Comparison of ENCODE assay signal across 10 cellular contexts in genomic region chr15:56759450-56759845, GRCh38. TPM values are rescaled to one million over a fixed set of nuclear protein-coding genes. Genes with fewer than 3 reads are reported as not detected.
A peak's percentile ranks its signal among the peaks of the same experiment; 100 is the strongest.
DNase-seq lines count a peak whose midpoint lies in the region; TF ChIP-seq lines count a peak whose summit lies in the region.
"Had no signal": no experiment of that assay in that cellular context is flagged by ENCODE, and none has a peak within 500 bp of the region (broad histone marks: within the 10 kb centered on the region; RNA-seq: fewer than 3 reads in every experiment).

No MANE protein-coding gene starts in this region.

- H3K27ac ChIP-seq in SK-N-SH (ENCODE audit: low read depth in 2 of 2, low read length in 1 of 2) (peak overlapping the region; percentile 74 to 76), smooth muscle cell (ENCODE audit: low read depth) (peak overlapping the region; percentile 54), esophagus squamous epithelium (peak overlapping the region in 2 of 4 donors; percentile 19 to 45)

- TF ChIP-seq POLR2A in esophagus squamous epithelium (IDR thresholded peaks at IDR 0.05): no peak

- no peak for TF ChIP-seq EP300 in SK-N-SH (IDR thresholded peaks at IDR 0.05; ENCODE audit: borderline replicate concordance in 1 of 2, low read depth in 1 of 2, low read length in 1 of 2)

- H3K9me3 ChIP-seq in SK-N-SH: no peaks in the 10 kb centered on the region
- no peaks in the 10 kb centered on the region for H3K9me3 ChIP-seq in smooth muscle cell (replicated peaks; ENCODE audit: low read depth)
- no peaks in the 10 kb centered on the region for H3K9me3 ChIP-seq in esophagus squamous epithelium

- CTCF ChIA-PET in SK-N-SH (lab: Yijun Ruan, JAX): interaction anchor here (1.3 kb wide), 1 partner anchor 39 kb away, joined by 4 read pairs; no protein-coding TSS in a partner anchor

- no peaks in the 10 kb centered on the region for H3K36me3 ChIP-seq in SK-N-SH (replicated peaks in 1 of 2; ENCODE audit: control insufficient read depth in 1 of 2, insufficient read depth in 2 of 2, low read length in 1 of 2)
- H3K36me3 ChIP-seq in smooth muscle cell (ENCODE audit: low read depth): no peaks in the 10 kb centered on the region
- H3K36me3 ChIP-seq in esophagus squamous epithelium: no peaks in the 10 kb centered on the region

- no peaks in the 10 kb centered on the region for H3K9me2 ChIP-seq in SK-N-SH

- H3K4me2 ChIP-seq in SK-N-SH (peak overlapping the region; percentile 60), smooth muscle cell (peak overlapping the region; percentile 42)

- no peak for TF ChIP-seq RAD21 in SK-N-SH (IDR thresholded peaks at IDR 0.05; ENCODE audit: low read length)

- H3F3A ChIP-seq in SK-N-SH (replicated peaks; ENCODE audit: insufficient read depth) (peaks cover 19% of the 10 kb centered on the region), smooth muscle cell (ENCODE audit: low read depth) (peaks cover 5% of the 10 kb centered on the region)

- H3K4me1 ChIP-seq in SK-N-SH (ENCODE audit: control insufficient read depth in 1 of 2, insufficient read depth in 2 of 2, low read depth in 1 of 2, low read length in 1 of 2) (peaks cover 6 to 25% of the 10 kb centered on the region in 2 experiments), smooth muscle cell (ENCODE audit: low read depth) (peaks cover 11% of the 10 kb centered on the region), esophagus squamous epithelium (peaks cover 18 to 51% (median 23%) of the 10 kb centered on the region in 3 donors)

- H2AFZ ChIP-seq in SK-N-SH (ENCODE audit: low read depth) (peak overlapping the region; percentile 62; the same call in 1 of the 2 replicates), smooth muscle cell (ENCODE audit: low read depth) (no peak overlapping the region)

- H3K79me2 ChIP-seq in SK-N-SH (ENCODE audit: insufficient read depth): no peaks in the 10 kb centered on the region
- H3K79me2 ChIP-seq in smooth muscle cell (ENCODE audit: low read depth): no peaks in the 10 kb centered on the region

- TF ChIP-seq CTCF in SK-N-SH (IDR thresholded peaks at IDR 0.05) (no peak), smooth muscle cell (IDR thresholded peaks at IDR 0.05; ENCODE audit: borderline replicate concordance, insufficient read depth, poor library complexity, severe bottlenecking) (no peak), esophagus squamous epithelium (IDR thresholded peaks at IDR 0.05) (no peak)

- peak overlapping the region in 1 of 2 experiments; percentile 3; a peak in 1 of 4 replicates for H3K4me3 ChIP-seq in SK-N-SH (ENCODE audit: low read depth in 2 of 2, low read length in 1 of 2)
- H3K4me3 ChIP-seq in smooth muscle cell: no peak overlapping the region
- H3K4me3 ChIP-seq in esophagus squamous epithelium: no peak overlapping the region

- H3K27me3 ChIP-seq in SK-N-SH (ENCODE audit: insufficient read depth) (no peaks in the 10 kb centered on the region), smooth muscle cell (ENCODE audit: low read depth) (no peaks in the 10 kb centered on the region), esophagus squamous epithelium (no peaks in the 10 kb centered on the region)

- DNase-seq in GM04504 (ENCODE audit: low read depth): peak; percentile 90
- DNase-seq in SK-N-SH: no peak
- DNase-seq in fibroblast of the conjunctiva (ENCODE audit: low read depth): peak; percentile 71
- DNase-seq in smooth muscle cell (lab: John Stamatoyannopoulos, UW; ENCODE audit: unreplicated experiment): no peak
- DNase-seq in esophagus squamous epithelium (lab: John Stamatoyannopoulos, UW): no peak
- DNase-seq in activated naive CD4-positive, alpha-beta T cell treated with Interleukin-2 at 50 U/mL for 16 hours: no peak
- no peak for DNase-seq in NCI-H2227 (lab: John Stamatoyannopoulos, UW; ENCODE audit: unreplicated experiment)
- DNase-seq in DMS79 (lab: John Stamatoyannopoulos, UW): no peak
- DNase-seq: NCI-H1694, nucleus accumbens had no signal

- POLR2A ChIA-PET in SK-N-SH (lab: Yijun Ruan, JAX): interaction anchor here (0.7 kb wide), 1 partner anchor 26 kb away, joined by 6 read pairs; the partner anchor contains the start of gene ZNF280D

- intact Hi-C loops in esophagus squamous epithelium (cut with DNase I): no loop called here

- H4K20me1 ChIP-seq in SK-N-SH (ENCODE audit: insufficient read depth): no peaks in the 10 kb centered on the region
- H4K20me1 ChIP-seq in smooth muscle cell (ENCODE audit: low read depth): no peaks in the 10 kb centered on the region

- WGBS in SK-N-SH (ENCODE audit: low lambda C conversion rate): 59% methylated on average over 5 of the region's 5 CpGs
- WGBS in smooth muscle cell (ENCODE audit: low lambda C conversion rate): 47% methylated on average over 4 of the region's 5 CpGs
- 26 to 58% methylated on average over 4 to 5 of the region's 5 CpGs for WGBS in esophagus squamous epithelium, 2 donors

- no peak overlapping the region; the same call in 1 of the 2 replicates for H3K9ac ChIP-seq in SK-N-SH
- no peak overlapping the region for H3K9ac ChIP-seq in smooth muscle cell (ENCODE audit: low read depth)

TF ChIP-seq in SK-N-SH, 30 proteins besides CTCF, POLR2A, EP300 and RAD21:
- peak; percentile 36; the same call in 1 of the 2 replicates for TF ChIP-seq JUND (IDR thresholded peaks at IDR 0.05)
- TF ChIP-seq NFIC (IDR thresholded peaks at IDR 0.05; ENCODE audit: borderline replicate concordance): peak; percentile 63
- no peak for TF ChIP-seq USF2 (IDR thresholded peaks at IDR 0.05; ENCODE audit: borderline replicate concordance, low read depth, low read length)

RNA-seq across cellular contexts. Expression of gene ZNF280D, which starts 26.1 kb away (rescaled TPM):
- polyA plus RNA-seq in SK-N-SH (2012; rRNA removed): 5.4 and 7.3 TPM in 2 replicates
- 6.6 and 8.4 TPM in 2 replicates for polyA plus RNA-seq in SK-N-SH (2012; cell fraction: cytosol; rRNA removed)
- 7.4 and 21.4 TPM in 2 replicates for polyA plus RNA-seq in SK-N-SH (2012; cell fraction: nucleus; rRNA removed)
- 2.9 and 4.3 TPM in 2 replicates for total RNA-seq in smooth muscle cell
- 0.47 and 0.94 TPM in 2 replicates for polyA plus RNA-seq in smooth muscle cell
- 10 to 100 TPM; 11.7 to 42.9 (median 15.1) TPM for total RNA-seq in esophagus squamous epithelium

Comparison
In these comparisons a context has a peak if more than half of its experiments do, and no peak if none do; other contexts are left out.
1. DNase-seq: peak in GM04504 (single experiment) and fibroblast of the conjunctiva (single experiment); none in SK-N-SH (single experiment), smooth muscle cell (single experiment), esophagus squamous epithelium (single experiment), activated naive CD4-positive, alpha-beta T cell treated with Interleukin-2 at 50 U/mL for 16 hours (single experiment), NCI-H2227 (single experiment) and DMS79 (single experiment).